17 cellular contexts compared by ENCODE assay signal in genomic region chr20:46984391-46984790, GRCh38.
"Had no signal": no experiment of that assay in that cellular context is flagged by ENCODE, and none has a peak within 500 bp of the region (broad histone marks: within the 10 kb centered on the region; RNA-seq: fewer than 3 reads in every experiment).

No MANE protein-coding gene starts in this region.

- H3K27ac ChIP-seq: ascending aorta, coronary artery, left ventricle myocardium inferior, right lobe of liver had no signal

- H3K27ac Mint-ChIP-seq: activated CD4-positive, alpha-beta memory T cell treated with anti-CD3 and anti-CD28 coated beads for 36 hours; activated naive CD8-positive, alpha-beta T cell treated with anti-CD3 and anti-CD28 coated beads, Interleukin-2, amount 10 ng/mL, durations not matched to agents 7 days and 5 days; activated T-cell treated with anti-CD3 and anti-CD28 coated beads, Interleukin-2, amount 50 U/mL, for 72 hours; memory B cell; natural killer cell treated with Interleukin-12 subunit alpha and Interleukin-12 subunit beta and Interleukin-15 and Interleukin-18, amount 100 ng/mL, for 72 hours had no signal

- H3K4me1 ChIP-seq: ascending aorta, gastrocnemius medialis, left ventricle myocardium inferior, prostate gland, right lobe of liver had no signal

- H3K4me1 Mint-ChIP-seq: memory B cell had no signal

- DNase-seq: activated CD4-positive, alpha-beta memory T cell treated with anti-CD3 and anti-CD28 coated beads for 36 hours; activated CD4-positive, CD25-positive, alpha-beta regulatory T cell treated with anti-CD3 and anti-CD28 coated beads, Interleukin-2, amount 50 U/mL, for 72 hours; activated naive CD8-positive, alpha-beta T cell treated with anti-CD3 and anti-CD28 coated beads, Interleukin-2, amount 10 ng/mL, durations not matched to agents 7 days and 5 days; activated T-cell treated with anti-CD3 and anti-CD28 coated beads, Interleukin-2, amount 50 U/mL, for 72 hours; effector CD8-positive, alpha-beta T cell; gastrocnemius medialis; kidney; left ventricle myocardium inferior; occipital lobe; right lobe of liver; stimulated activated CD4-positive, alpha-beta T cell treated with anti-CD3 and anti-CD28 coated beads, Interleukin-2, amount 100 ng/mL, for 24 hours; stimulated activated naive CD4-positive, alpha-beta T cell had no signal

- H3K27me3 ChIP-seq: ascending aorta, gastrocnemius medialis, right lobe of liver had no signal

- H3K4me3 Mint-ChIP-seq: activated CD4-positive, alpha-beta memory T cell treated with anti-CD3 and anti-CD28 coated beads for 36 hours; activated naive CD8-positive, alpha-beta T cell treated with anti-CD3 and anti-CD28 coated beads, Interleukin-2, amount 10 ng/mL, durations not matched to agents 7 days and 5 days; activated T-cell treated with anti-CD3 and anti-CD28 coated beads, Interleukin-2, amount 50 U/mL, for 72 hours; memory B cell; natural killer cell treated with Interleukin-12 subunit alpha and Interleukin-12 subunit beta and Interleukin-15 and Interleukin-18, amount 100 ng/mL, for 72 hours had no signal

- H3K4me3 ChIP-seq: ascending aorta, coronary artery, gastrocnemius medialis, left ventricle myocardium inferior, prostate gland, right lobe of liver had no signal

- H3K9me3 ChIP-seq: gastrocnemius medialis, prostate gland, right lobe of liver had no signal

- H3K36me3 ChIP-seq: ascending aorta, gastrocnemius medialis, left ventricle myocardium inferior, prostate gland, right lobe of liver had no signal
